1 cellular context compared by ENCODE assay signal in the genomic region with DNA sequence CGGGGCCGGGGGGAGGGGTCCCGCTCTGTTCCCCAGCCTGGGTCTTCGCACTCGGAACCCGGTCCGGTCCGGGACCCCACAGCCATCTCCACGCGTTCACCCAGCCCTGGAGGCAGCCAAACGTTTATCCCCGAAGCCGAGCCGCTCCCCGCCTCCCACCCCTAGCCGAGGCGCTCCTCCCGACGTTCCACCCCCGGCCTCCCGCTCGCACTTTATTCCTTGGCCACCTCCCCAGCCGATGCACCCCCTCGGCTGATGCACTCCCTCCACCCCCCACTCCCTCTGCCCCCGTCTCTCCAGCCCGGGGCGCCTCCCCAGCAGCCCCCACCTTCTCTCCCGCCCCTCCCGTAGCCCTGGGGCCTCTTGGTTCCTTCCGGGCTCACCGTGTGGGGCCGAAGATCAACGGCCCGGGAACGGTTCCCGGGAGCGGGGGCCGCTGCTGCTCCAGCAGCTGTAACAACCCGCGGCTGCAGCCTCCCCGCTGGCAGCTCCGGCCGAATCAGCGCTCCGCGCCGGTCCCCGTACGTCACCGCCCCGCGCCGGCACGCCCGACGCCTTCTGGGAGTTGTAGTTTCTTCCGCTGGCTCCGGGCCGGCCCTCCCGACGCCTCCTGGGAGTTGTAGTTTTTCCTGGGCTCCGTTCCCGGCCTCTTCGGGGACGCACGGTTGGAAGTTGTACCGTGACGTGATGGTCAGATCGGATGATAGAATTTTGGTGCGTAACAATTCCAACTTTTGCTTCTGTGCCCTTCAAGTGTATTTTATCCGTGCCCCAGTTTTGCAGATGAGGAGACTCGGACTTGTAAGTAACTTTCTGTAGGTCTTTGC.
TF ChIP-seq lines count a peak whose summit lies in the region.

A gene with protein sequence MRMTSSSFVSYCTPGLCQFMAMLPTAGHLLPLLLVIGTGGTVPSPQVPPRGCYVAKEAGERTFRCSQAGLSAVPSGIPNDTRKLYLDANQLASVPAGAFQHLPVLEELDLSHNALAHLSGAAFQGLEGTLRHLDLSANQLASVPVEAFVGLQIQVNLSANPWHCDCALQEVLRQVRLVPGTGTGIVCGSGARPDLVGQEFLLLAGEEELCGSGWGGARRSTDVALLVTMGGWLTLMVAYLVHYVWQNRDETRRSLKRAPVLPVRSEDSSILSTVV (plus strand): TSS at position 632 of the 827 bp plus-strand sequence. CDS start 13,792 bp downstream, outside the sequence.
A gene with protein sequence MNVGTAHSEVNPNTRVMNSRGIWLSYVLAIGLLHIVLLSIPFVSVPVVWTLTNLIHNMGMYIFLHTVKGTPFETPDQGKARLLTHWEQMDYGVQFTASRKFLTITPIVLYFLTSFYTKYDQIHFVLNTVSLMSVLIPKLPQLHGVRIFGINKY (minus strand): TSS at position 501 of the 827 bp plus-strand sequence. CDS start 3,398 bp downstream, outside the sequence.

TF ChIP-seq in IMR-90, 13 proteins besides CTCF, POLR2A, EP300 and RAD21:
- TF ChIP-seq RCOR1 (IDR thresholded peaks at IDR 0.05; ENCODE audit: insufficient replicate concordance, low read length) (no peak), NFE2L2 (IDR thresholded peaks at IDR 0.05; ENCODE audit: low read depth, low read length) (0 out of 2 replicates have a peak, but pooled peaks have one; percentile 32), MAZ (IDR thresholded peaks at IDR 0.05; ENCODE audit: borderline replicate concordance, low read depth, low read length) (peak; percentile 90), CEBPB (IDR thresholded peaks at IDR 0.05; ENCODE audit: low read depth, low read length) (no peak), BHLHE40 (IDR thresholded peaks at IDR 0.05; ENCODE audit: low read depth, low read length) (0 out of 2 replicates have a peak, but pooled peaks have one; percentile 43), FOS (IDR thresholded peaks at IDR 0.05; ENCODE audit: low read depth, low read length) (peak; percentile 24; the same call in 1 of the 2 replicates), RFX5 (IDR thresholded peaks at IDR 0.05; ENCODE audit: low read depth, low read length) (0 out of 2 replicates have a peak, but pooled peaks have one; percentile 26), SMC3 (IDR thresholded peaks at IDR 0.05; ENCODE audit: low read depth, low read length) (peak; percentile 11; the same call in 1 of the 2 replicates)
- TF ChIP-seq, protein P1, sequence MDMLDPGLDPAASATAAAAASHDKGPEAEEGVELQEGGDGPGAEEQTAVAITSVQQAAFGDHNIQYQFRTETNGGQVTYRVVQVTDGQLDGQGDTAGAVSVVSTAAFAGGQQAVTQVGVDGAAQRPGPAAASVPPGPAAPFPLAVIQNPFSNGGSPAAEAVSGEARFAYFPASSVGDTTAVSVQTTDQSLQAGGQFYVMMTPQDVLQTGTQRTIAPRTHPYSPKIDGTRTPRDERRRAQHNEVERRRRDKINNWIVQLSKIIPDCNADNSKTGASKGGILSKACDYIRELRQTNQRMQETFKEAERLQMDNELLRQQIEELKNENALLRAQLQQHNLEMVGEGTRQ (IDR thresholded peaks at IDR 0.05; ENCODE audit: low read depth, low read length) = peak; percentile 34; the same call in 1 of the 2 replicates
